ENCODE assay signal across 20 cellular contexts in the genomic region with DNA sequence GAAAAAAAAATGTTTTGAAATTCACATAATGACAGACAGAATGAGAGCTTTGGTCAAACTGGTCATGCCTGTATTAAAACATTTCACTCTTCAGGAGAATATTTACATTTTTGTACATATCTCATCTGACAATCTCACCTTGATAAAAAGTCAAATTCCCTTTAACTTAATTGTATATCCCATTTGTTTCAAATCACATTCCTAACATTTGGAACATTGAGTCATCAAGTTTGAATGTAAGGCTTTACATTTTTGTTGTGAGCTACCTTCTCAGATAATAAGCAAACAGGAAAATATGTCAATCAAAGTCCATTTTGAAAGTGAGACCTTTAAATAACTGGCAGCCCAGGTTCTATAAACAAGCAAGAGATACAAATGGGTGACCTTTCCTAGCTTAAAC.
DNase-seq lines count a peak whose midpoint lies in the region; ATAC-seq, FAIRE-seq and TF ChIP-seq lines count a peak whose summit lies in the region.
"Had no signal": no experiment of that assay in that cellular context is flagged by ENCODE, and none has a peak within 500 bp of the region (broad histone marks: within the 10 kb centered on the region; RNA-seq: fewer than 3 reads in every experiment).

No MANE protein-coding gene starts in this region.

- H3K9me1 ChIP-seq in keratinocyte (ENCODE audit: control insufficient read depth, extremely low read depth, insufficient read depth, low read length), result no peaks in the 10 kb centered on the region

- no peaks in the 10 kb centered on the region for H3K9me3 Mint-ChIP-seq in type B pancreatic cell
- H3K9me3 Mint-ChIP-seq: CD4-positive, alpha-beta memory T cell; HFFc6; T-cell had no signal

- H3K27ac ChIP-seq in RWPE1 (no peak overlapping the region), keratinocyte (ENCODE audit: control insufficient read depth, insufficient read depth, low read length) (no peak overlapping the region)
- H3K27ac ChIP-seq: BLaER1 treated with 17β-estradiol and CSF1 and Interleukin-3, amounts not matched to agents 10 nM and 100 nM; HL-60 had no signal

- H3K36me3 Mint-ChIP-seq in type B pancreatic cell, result no peaks in the 10 kb centered on the region
- H3K36me3 Mint-ChIP-seq: CD4-positive, alpha-beta memory T cell; T-cell had no signal

- no peaks in the 10 kb centered on the region for H3K27me3 ChIP-seq in keratinocyte (ENCODE audit: control insufficient read depth, extremely low read depth, insufficient read depth, low read length)
- H3K27me3 ChIP-seq: BLaER1 treated with 17β-estradiol and CSF1 and Interleukin-3, amounts not matched to agents 10 nM and 100 nM had no signal

- FAIRE-seq in keratinocyte (lab: Jason Lieb, UNC), result peak; percentile 59

- no peaks in the 10 kb centered on the region for H3K9me3 ChIP-seq in keratinocyte (ENCODE audit: control insufficient read depth, low read depth, low read length)
- H3K9me3 ChIP-seq: BLaER1 treated with 17β-estradiol and CSF1 and Interleukin-3, amounts not matched to agents 10 nM and 100 nM had no signal

- no peak overlapping the region for H3K4me3 ChIP-seq in keratinocyte (ENCODE audit: control insufficient read depth in 2 of 3, extremely low read depth in 1 of 3, insufficient read depth in 2 of 3, low read depth in 1 of 3, low read length in 3 of 3)
- H3K4me3 ChIP-seq: BLaER1 treated with 17β-estradiol and CSF1 and Interleukin-3, amounts not matched to agents 10 nM and 100 nM had no signal

- peaks cover 15% of the 10 kb centered on the region for H3K4me1 ChIP-seq in keratinocyte (ENCODE audit: control insufficient read depth, extremely low read depth, insufficient read depth, low read length)
- H3K4me1 ChIP-seq: BLaER1 treated with 17β-estradiol and CSF1 and Interleukin-3, amounts not matched to agents 10 nM and 100 nM had no signal

- H2AFZ ChIP-seq in keratinocyte (ENCODE audit: control insufficient read depth, low read length), result no peak overlapping the region

- no peaks in the 10 kb centered on the region for H4K20me1 ChIP-seq in keratinocyte (ENCODE audit: control insufficient read depth, extremely low read depth, insufficient read depth, low read length)
- H4K20me1 ChIP-seq: BLaER1 treated with 17β-estradiol and CSF1 and Interleukin-3, amounts not matched to agents 10 nM and 100 nM had no signal

- POLR2A ChIA-PET in RWPE1 (lab: Yijun Ruan, JAX; ENCODE audit: low non-redundant PET), result no interaction called here

- no peak for ATAC-seq in GM21723 (IDR thresholded peaks at IDR 0.05; ENCODE audit: unreplicated experiment)
- ATAC-seq: T-cell had no signal

- TF ChIP-seq CTCF in RWPE1 (conservative IDR thresholded peaks at IDR 0.05; ENCODE audit: low read depth) (no peak), keratinocyte (optimal IDR thresholded peaks at IDR 0.05 in 1 of 3, IDR thresholded peaks at IDR 0.05 in 1 of 3, conservative IDR thresholded peaks at IDR 0.05 in 1 of 3; ENCODE audit: extremely low read depth in 1 of 3, insufficient read depth in 2 of 3, low read length in 3 of 3) (no peak), type B pancreatic cell (conservative IDR thresholded peaks at IDR 0.05) (no peak)

- peak overlapping the region; percentile 32 for H3K4me3 Mint-ChIP-seq in type B pancreatic cell
- H3K4me3 Mint-ChIP-seq: CD4-positive, alpha-beta memory T cell; HFFc6; T-cell had no signal

- dilution Hi-C loops in keratinocyte (cut with MboI; ENCODE audit: extremely low pct_ligation_motif_present, low sequenced_read_pairs), result no loop called here

- H3K79me2 ChIP-seq in keratinocyte (ENCODE audit: control insufficient read depth, insufficient read depth, low read length), result no peaks in the 10 kb centered on the region

- H3K27me3 Mint-ChIP-seq in type B pancreatic cell, result no peaks in the 10 kb centered on the region
- H3K27me3 Mint-ChIP-seq: CD4-positive, alpha-beta memory T cell; T-cell had no signal

- H3K4me1 Mint-ChIP-seq in type B pancreatic cell (ENCODE audit: unreplicated experiment), result peaks cover 21% of the 10 kb centered on the region

- no peaks in the 10 kb centered on the region for H3K36me3 ChIP-seq in keratinocyte (ENCODE audit: control insufficient read depth in 2 of 2, extremely low read depth in 1 of 2, insufficient read depth in 2 of 2, low read length in 2 of 2)
- H3K36me3 ChIP-seq: BLaER1 treated with 17β-estradiol and CSF1 and Interleukin-3, amounts not matched to agents 10 nM and 100 nM had no signal

- H3K27ac Mint-ChIP-seq in type B pancreatic cell, result peak overlapping the region; percentile 64
- H3K27ac Mint-ChIP-seq: CD4-positive, alpha-beta memory T cell; HFFc6; T-cell had no signal

- H3K9ac ChIP-seq in keratinocyte (ENCODE audit: control insufficient read depth, extremely low read depth, insufficient read depth, low read length), result no peak overlapping the region
- H3K9ac ChIP-seq: BLaER1 treated with 17β-estradiol and CSF1 and Interleukin-3, amounts not matched to agents 10 nM and 100 nM had no signal

- DNase-seq in HT-29 (ENCODE audit: low spot score) (peak; percentile 21), RWPE1 (ENCODE audit: low spot score) (peak; percentile 5), keratinocyte (ENCODE audit: low read depth, low spot score) (no peak), type B pancreatic cell (ENCODE audit: extremely low spot score, unreplicated experiment) (no peak), AML-193 (lab: John Stamatoyannopoulos, UW) (no peak), HCEC 1CT (no peak)
- DNase-seq: CD4-positive, alpha-beta memory T cell; DMS79; H7; HFFc6; KBM-7; NCI-H1105; NCI-H146; NCI-H2029; NCI-H526; SHP77; T-cell had no signal

- H3K4me2 ChIP-seq in keratinocyte (ENCODE audit: control insufficient read depth, extremely low read depth, insufficient read depth, low read depth, low read length), result no peak overlapping the region
- H3K4me2 ChIP-seq: BLaER1 treated with 17β-estradiol and CSF1 and Interleukin-3, amounts not matched to agents 10 nM and 100 nM had no signal

- CTCF ChIA-PET in RWPE1 (lab: Yijun Ruan, JAX), result interaction anchor here (0.6 kb wide), 1 partner anchor 446 kb away, joined by 3 read pairs; no protein-coding TSS in a partner anchor

Comparison
In these comparisons a context has a peak if more than half of its experiments do, and no peak if none do; other contexts are left out.
1. DNase-seq: peak in HT-29 (single experiment) and RWPE1 (single experiment); none in keratinocyte (single experiment), type B pancreatic cell (single experiment), AML-193 (0 of 2) and HCEC 1CT (single experiment).